1 cellular context compared by ENCODE assay signal in the genomic region with DNA sequence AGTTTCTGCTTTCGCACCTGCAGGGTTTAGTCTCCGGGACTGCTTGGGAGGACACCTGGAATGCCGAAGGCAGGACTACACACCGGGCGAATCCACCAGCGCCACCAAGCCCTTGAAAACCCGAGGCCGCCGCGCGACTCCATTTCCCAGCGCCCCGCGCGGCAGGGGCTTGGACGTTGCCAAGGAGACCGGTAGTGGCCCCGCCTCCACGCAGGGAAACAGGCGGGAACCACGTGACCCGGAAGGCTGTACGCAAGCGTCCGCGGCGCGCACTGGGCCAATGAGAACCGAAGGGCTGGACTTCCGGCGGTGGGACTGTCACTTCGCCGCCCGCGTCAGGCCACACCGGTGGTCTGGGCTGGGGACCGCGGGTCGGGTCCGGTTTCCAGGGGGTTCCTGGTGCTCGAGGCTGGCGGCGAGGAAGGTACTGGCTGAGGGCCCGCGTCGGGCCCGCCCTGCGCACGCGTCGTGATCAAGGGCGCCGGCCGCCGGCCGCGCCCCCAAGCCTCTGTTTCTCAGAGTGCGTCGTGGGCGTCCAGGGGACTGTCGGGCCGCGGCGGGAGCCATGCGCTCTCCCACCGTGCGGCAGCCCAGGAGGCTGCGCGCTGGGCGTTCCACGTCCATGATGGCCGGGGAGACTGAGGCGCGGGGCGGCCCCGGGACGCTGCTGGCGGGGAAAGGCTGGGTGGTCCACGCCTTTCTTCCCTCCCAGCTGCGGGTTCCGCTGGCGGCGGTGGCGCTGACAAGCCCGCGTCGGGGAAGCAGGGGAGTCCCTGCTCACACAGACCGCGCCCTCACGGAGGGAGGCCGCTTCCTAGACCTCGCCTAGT.
TF ChIP-seq lines count a peak whose summit lies in the region.

A gene (plus strand): TSS at position 321 of the 830 bp plus-strand sequence. CDS start 2,106 bp downstream, outside the sequence.

TF ChIP-seq in H1, 55 proteins besides CTCF, POLR2A, EP300 and RAD21 (continued from another document):
- TF ChIP-seq RFX5 (IDR thresholded peaks at IDR 0.05; ENCODE audit: borderline replicate concordance, low read depth, low read length) (no peak), TAF1 (IDR thresholded peaks at IDR 0.05; ENCODE audit: low read depth, low read length) (peak; percentile 63; the same call in 1 of the 2 replicates), KDM4A (IDR thresholded peaks at IDR 0.05; ENCODE audit: low read depth, low read length, severe bottlenecking) (peak; percentile 90), TCF12 (IDR thresholded peaks at IDR 0.05; ENCODE audit: low read depth, low read length) (no peak), CREB1 (IDR thresholded peaks at IDR 0.05) (peak; percentile 71), GTF2F1 (IDR thresholded peaks at IDR 0.05; ENCODE audit: borderline replicate concordance, low read depth, low read length) (peak; percentile 18; the same call in 1 of the 2 replicates), RNF2 (IDR thresholded peaks at IDR 0.05; ENCODE audit: borderline replicate concordance, low read depth, low read length, missing control alignments, poor library complexity, severe bottlenecking) (no peak), RBBP5 (IDR thresholded peaks at IDR 0.05; ENCODE audit: borderline replicate concordance, low read depth, low read length) (no peak), JUN (IDR thresholded peaks at IDR 0.05; ENCODE audit: low read depth, low read length) (no peak), SP4 (IDR thresholded peaks at IDR 0.05; ENCODE audit: low read length) (no peak), JUND (IDR thresholded peaks at IDR 0.05; ENCODE audit: low read length) (0 out of 2 replicates have a peak, but pooled peaks have one; percentile 12), GABPA (IDR thresholded peaks at IDR 0.05; ENCODE audit: borderline replicate concordance, insufficient read depth, low read length) (peak; percentile 75; the same call in 1 of the 2 replicates), PHF8 (conservative IDR thresholded peaks at IDR 0.05; ENCODE audit: low read depth, low read length) (peak; percentile 55; the same call in 1 of the 2 replicates), TEAD4 (IDR thresholded peaks at IDR 0.05; ENCODE audit: low read depth, low read length) (peak; percentile 60; the same call in 1 of the 2 replicates), CEBPB (IDR thresholded peaks at IDR 0.05; ENCODE audit: low read depth, low read length) (no peak), POLR2AphosphoS5 (IDR thresholded peaks at IDR 0.05; ENCODE audit: low read depth, low read length) (no peak), TAF7 (optimal IDR thresholded peaks at IDR 0.05; ENCODE audit: borderline replicate concordance, low read depth, low read length) (peak; percentile 43), RXRA (IDR thresholded peaks at IDR 0.05; ENCODE audit: insufficient read depth, low read depth, low read length) (no peak), POU5F1 (IDR thresholded peaks at IDR 0.05; ENCODE audit: low read depth, low read length) (no peak), NRF1 (IDR thresholded peaks at IDR 0.05; ENCODE audit: low read depth, low read length) (no peak; the same call in 1 of the 2 replicates), SP2 (IDR thresholded peaks at IDR 0.05; ENCODE audit: low read length) (no peak), CBX8 (IDR thresholded peaks at IDR 0.05; ENCODE audit: borderline replicate concordance, low read depth, low read length) (no peak), BACH1 (IDR thresholded peaks at IDR 0.05; ENCODE audit: low read length) (peak; percentile 47; the same call in 1 of the 2 replicates), CTBP2 (IDR thresholded peaks at IDR 0.05; ENCODE audit: borderline replicate concordance, insufficient read depth, insufficient read length, low read length) (no peak), SUZ12 (IDR thresholded peaks at IDR 0.05; ENCODE audit: low read length) (no peak), CBX5 (IDR thresholded peaks at IDR 0.05; ENCODE audit: low read depth, low read length) (no peak), SIN3A (conservative IDR thresholded peaks at IDR 0.05 in 1 of 2, IDR thresholded peaks at IDR 0.05 in 1 of 2; ENCODE audit: low read depth in 1 of 2, low read length in 2 of 2) (peak in 1 of 2 experiments; percentile 93; a peak in 2 of 4 replicates), ASH2L (IDR thresholded peaks at IDR 0.05; ENCODE audit: low read length) (no peak), SRF (IDR thresholded peaks at IDR 0.05; ENCODE audit: low read depth, low read length) (0 out of 2 replicates have a peak, but pooled peaks have one; percentile 1)
- TF ChIP-seq, protein P1, sequence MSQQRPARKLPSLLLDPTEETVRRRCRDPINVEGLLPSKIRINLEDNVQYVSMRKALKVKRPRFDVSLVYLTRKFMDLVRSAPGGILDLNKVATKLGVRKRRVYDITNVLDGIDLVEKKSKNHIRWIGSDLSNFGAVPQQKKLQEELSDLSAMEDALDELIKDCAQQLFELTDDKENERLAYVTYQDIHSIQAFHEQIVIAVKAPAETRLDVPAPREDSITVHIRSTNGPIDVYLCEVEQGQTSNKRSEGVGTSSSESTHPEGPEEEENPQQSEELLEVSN (IDR thresholded peaks at IDR 0.05), result peak; percentile 65; the same call in 1 of the 2 replicates
- TF ChIP-seq, protein P2, sequence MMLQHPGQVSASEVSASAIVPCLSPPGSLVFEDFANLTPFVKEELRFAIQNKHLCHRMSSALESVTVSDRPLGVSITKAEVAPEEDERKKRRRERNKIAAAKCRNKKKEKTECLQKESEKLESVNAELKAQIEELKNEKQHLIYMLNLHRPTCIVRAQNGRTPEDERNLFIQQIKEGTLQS (IDR thresholded peaks at IDR 0.05; ENCODE audit: insufficient read depth, low read depth, low read length), result no peak
- TF ChIP-seq, protein P3, sequence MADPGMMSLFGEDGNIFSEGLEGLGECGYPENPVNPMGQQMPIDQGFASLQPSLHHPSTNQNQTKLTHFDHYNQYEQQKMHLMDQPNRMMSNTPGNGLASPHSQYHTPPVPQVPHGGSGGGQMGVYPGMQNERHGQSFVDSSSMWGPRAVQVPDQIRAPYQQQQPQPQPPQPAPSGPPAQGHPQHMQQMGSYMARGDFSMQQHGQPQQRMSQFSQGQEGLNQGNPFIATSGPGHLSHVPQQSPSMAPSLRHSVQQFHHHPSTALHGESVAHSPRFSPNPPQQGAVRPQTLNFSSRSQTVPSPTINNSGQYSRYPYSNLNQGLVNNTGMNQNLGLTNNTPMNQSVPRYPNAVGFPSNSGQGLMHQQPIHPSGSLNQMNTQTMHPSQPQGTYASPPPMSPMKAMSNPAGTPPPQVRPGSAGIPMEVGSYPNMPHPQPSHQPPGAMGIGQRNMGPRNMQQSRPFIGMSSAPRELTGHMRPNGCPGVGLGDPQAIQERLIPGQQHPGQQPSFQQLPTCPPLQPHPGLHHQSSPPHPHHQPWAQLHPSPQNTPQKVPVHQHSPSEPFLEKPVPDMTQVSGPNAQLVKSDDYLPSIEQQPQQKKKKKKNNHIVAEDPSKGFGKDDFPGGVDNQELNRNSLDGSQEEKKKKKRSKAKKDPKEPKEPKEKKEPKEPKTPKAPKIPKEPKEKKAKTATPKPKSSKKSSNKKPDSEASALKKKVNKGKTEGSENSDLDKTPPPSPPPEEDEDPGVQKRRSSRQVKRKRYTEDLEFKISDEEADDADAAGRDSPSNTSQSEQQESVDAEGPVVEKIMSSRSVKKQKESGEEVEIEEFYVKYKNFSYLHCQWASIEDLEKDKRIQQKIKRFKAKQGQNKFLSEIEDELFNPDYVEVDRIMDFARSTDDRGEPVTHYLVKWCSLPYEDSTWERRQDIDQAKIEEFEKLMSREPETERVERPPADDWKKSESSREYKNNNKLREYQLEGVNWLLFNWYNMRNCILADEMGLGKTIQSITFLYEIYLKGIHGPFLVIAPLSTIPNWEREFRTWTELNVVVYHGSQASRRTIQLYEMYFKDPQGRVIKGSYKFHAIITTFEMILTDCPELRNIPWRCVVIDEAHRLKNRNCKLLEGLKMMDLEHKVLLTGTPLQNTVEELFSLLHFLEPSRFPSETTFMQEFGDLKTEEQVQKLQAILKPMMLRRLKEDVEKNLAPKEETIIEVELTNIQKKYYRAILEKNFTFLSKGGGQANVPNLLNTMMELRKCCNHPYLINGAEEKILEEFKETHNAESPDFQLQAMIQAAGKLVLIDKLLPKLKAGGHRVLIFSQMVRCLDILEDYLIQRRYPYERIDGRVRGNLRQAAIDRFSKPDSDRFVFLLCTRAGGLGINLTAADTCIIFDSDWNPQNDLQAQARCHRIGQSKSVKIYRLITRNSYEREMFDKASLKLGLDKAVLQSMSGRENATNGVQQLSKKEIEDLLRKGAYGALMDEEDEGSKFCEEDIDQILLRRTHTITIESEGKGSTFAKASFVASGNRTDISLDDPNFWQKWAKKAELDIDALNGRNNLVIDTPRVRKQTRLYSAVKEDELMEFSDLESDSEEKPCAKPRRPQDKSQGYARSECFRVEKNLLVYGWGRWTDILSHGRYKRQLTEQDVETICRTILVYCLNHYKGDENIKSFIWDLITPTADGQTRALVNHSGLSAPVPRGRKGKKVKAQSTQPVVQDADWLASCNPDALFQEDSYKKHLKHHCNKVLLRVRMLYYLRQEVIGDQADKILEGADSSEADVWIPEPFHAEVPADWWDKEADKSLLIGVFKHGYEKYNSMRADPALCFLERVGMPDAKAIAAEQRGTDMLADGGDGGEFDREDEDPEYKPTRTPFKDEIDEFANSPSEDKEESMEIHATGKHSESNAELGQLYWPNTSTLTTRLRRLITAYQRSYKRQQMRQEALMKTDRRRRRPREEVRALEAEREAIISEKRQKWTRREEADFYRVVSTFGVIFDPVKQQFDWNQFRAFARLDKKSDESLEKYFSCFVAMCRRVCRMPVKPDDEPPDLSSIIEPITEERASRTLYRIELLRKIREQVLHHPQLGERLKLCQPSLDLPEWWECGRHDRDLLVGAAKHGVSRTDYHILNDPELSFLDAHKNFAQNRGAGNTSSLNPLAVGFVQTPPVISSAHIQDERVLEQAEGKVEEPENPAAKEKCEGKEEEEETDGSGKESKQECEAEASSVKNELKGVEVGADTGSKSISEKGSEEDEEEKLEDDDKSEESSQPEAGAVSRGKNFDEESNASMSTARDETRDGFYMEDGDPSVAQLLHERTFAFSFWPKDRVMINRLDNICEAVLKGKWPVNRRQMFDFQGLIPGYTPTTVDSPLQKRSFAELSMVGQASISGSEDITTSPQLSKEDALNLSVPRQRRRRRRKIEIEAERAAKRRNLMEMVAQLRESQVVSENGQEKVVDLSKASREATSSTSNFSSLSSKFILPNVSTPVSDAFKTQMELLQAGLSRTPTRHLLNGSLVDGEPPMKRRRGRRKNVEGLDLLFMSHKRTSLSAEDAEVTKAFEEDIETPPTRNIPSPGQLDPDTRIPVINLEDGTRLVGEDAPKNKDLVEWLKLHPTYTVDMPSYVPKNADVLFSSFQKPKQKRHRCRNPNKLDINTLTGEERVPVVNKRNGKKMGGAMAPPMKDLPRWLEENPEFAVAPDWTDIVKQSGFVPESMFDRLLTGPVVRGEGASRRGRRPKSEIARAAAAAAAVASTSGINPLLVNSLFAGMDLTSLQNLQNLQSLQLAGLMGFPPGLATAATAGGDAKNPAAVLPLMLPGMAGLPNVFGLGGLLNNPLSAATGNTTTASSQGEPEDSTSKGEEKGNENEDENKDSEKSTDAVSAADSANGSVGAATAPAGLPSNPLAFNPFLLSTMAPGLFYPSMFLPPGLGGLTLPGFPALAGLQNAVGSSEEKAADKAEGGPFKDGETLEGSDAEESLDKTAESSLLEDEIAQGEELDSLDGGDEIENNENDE (IDR thresholded peaks at IDR 0.05; ENCODE audit: insufficient replicate concordance, low read length), result no peak
- TF ChIP-seq, protein P4, sequence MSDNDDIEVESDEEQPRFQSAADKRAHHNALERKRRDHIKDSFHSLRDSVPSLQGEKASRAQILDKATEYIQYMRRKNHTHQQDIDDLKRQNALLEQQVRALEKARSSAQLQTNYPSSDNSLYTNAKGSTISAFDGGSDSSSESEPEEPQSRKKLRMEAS (IDR thresholded peaks at IDR 0.05), result peak; percentile 84
